ENCODE assay signal across 16 cellular contexts in the genomic region with DNA sequence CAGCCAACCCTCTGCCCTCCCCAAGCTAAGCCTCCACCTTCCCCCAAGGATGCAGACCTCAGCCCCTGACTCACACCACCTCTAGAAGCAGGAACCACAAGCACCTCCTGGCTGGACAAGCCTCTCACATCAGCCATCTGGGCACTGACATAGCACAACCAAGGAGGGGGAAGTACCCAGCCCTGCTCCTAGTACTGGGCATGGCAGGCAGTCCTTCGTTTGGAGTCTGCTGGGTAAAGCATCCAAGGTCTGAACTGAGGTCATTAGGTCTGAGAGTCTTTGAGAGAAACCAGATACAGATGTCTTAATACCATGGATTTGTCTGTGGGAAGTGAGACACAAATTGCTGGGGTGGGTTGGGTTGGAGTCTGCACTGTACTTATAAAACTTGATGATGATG.
"Had no signal": no experiment of that assay in that cellular context is flagged by ENCODE, and none has a peak within 500 bp of the region (broad histone marks: within the 10 kb centered on the region; RNA-seq: fewer than 3 reads in every experiment).

No MANE protein-coding gene starts in this region.

- H3K9me3 ChIP-seq: heart left ventricle, ovary, right atrium auricular region, tibial artery, upper lobe of left lung, vagina had no signal

- ATAC-seq: heart left ventricle; naive thymus-derived CD4-positive, alpha-beta T cell; stimulated activated effector memory CD8-positive, alpha-beta T cell treated with anti-CD3 and anti-CD28 coated beads, Interleukin-12 subunit alpha, Interleukin-12 subunit beta, amount 100 ng/mL, for 72 hours had no signal

- H3K27ac Mint-ChIP-seq: naive thymus-derived CD4-positive, alpha-beta T cell; nephron progenitor cell; stimulated activated effector memory CD8-positive, alpha-beta T cell treated with anti-CD3 and anti-CD28 coated beads, Interleukin-12 subunit alpha, Interleukin-12 subunit beta, amount 100 ng/mL, for 72 hours; stimulated activated naive CD8-positive, alpha-beta T cell treated with anti-CD3 and anti-CD28 coated beads, Interleukin-15, Interleukin-2, amounts not matched to agents 100 ng/mL and 50 ng/mL, for 24 hours had no signal

- H3K27ac ChIP-seq: coronary artery, heart left ventricle, ovary, right atrium auricular region, tibial artery, upper lobe of left lung, vagina had no signal

- DNase-seq: effector CD8-positive, alpha-beta T cell; heart left ventricle; hippocampal formation; naive thymus-derived CD4-positive, alpha-beta T cell; nephron progenitor cell; nucleus accumbens; ovary; stimulated activated CD4-positive, alpha-beta T cell treated with anti-CD3 and anti-CD28 coated beads, Interleukin-4, amount 100 ng/mL, for 1 hour; stimulated activated CD8-positive, alpha-beta memory T cell treated with anti-CD3 and anti-CD28 coated beads, Interleukin-4, amount 100 ng/mL, for 48 hours; tibial artery; upper lobe of left lung had no signal

- H3K36me3 Mint-ChIP-seq: naive thymus-derived CD4-positive, alpha-beta T cell; stimulated activated effector memory CD8-positive, alpha-beta T cell treated with anti-CD3 and anti-CD28 coated beads, Interleukin-12 subunit alpha, Interleukin-12 subunit beta, amount 100 ng/mL, for 72 hours had no signal

- H3K4me3 Mint-ChIP-seq: naive thymus-derived CD4-positive, alpha-beta T cell; nephron progenitor cell; stimulated activated effector memory CD8-positive, alpha-beta T cell treated with anti-CD3 and anti-CD28 coated beads, Interleukin-12 subunit alpha, Interleukin-12 subunit beta, amount 100 ng/mL, for 72 hours; stimulated activated naive CD8-positive, alpha-beta T cell treated with anti-CD3 and anti-CD28 coated beads, Interleukin-15, Interleukin-2, amounts not matched to agents 100 ng/mL and 50 ng/mL, for 24 hours had no signal

- H3K4me1 Mint-ChIP-seq: stimulated activated effector memory CD8-positive, alpha-beta T cell treated with anti-CD3 and anti-CD28 coated beads, Interleukin-12 subunit alpha, Interleukin-12 subunit beta, amount 100 ng/mL, for 72 hours had no signal

- H3K4me3 ChIP-seq: coronary artery, heart left ventricle, ovary, right atrium auricular region, tibial artery, upper lobe of left lung, vagina had no signal

- H3K9me3 Mint-ChIP-seq: nephron progenitor cell; stimulated activated effector memory CD8-positive, alpha-beta T cell treated with anti-CD3 and anti-CD28 coated beads, Interleukin-12 subunit alpha, Interleukin-12 subunit beta, amount 100 ng/mL, for 72 hours; stimulated activated naive CD8-positive, alpha-beta T cell treated with anti-CD3 and anti-CD28 coated beads, Interleukin-15, Interleukin-2, amounts not matched to agents 100 ng/mL and 50 ng/mL, for 24 hours had no signal

- H3K4me1 ChIP-seq: right atrium auricular region, upper lobe of left lung, vagina had no signal

- H3K36me3 ChIP-seq: heart left ventricle, ovary, right atrium auricular region, tibial artery, upper lobe of left lung, vagina had no signal

- H3K27me3 ChIP-seq: ovary, right atrium auricular region, upper lobe of left lung, vagina had no signal
